ENCODE assay signal across 12 cellular contexts in the genomic region with DNA sequence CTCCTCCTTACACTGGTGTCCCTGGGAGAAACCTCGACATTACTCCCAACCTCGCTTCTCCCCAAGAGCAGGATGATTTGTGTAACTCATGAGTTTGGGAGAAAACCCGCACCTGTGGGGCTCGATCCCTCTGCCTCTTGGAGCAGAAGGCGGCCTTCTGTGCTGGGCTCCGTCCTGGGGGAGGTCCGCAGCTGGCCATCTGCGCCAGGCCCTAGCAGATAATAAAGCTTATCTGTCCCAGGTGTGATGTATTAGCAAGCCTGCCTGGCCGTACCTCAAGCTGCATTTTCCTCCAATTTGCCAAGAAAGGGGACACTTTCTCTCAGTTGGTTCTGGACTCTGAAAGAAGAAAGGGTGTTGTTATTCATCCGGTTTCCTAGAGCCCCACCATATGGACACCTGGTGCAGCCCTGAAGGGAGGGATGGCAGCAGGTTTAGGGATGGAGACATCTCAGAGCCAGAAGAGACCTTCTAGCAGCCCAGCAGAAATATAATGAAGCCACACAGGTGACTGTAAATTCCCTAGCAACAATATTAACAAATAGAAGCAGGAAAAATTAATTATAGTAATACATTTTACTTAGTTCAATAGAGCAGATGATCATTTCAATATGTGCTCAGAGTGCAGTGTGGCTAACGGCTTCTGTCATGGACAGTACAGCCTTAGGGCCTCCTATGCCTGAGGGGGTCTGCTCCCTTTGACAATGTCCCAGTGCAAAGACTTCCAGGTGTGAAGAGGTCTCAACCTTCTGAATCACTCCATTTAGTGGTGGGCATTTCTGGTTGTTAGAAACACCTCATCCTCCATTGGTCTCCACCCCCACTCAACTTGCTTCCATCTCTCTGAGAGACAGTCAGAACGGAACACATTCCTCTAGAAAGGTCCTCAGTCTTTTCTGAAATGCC.
DNase-seq lines count a peak whose midpoint lies in the region; ATAC-seq, FAIRE-seq and TF ChIP-seq lines count a peak whose summit lies in the region.
"Had no signal": no experiment of that assay in that cellular context is flagged by ENCODE, and none has a peak within 500 bp of the region (broad histone marks: within the 10 kb centered on the region; RNA-seq: fewer than 3 reads in every experiment).

No MANE protein-coding gene starts in this region.

- H3K36me3 Mint-ChIP-seq in CD8-positive, alpha-beta memory T cell, result no peaks in the 10 kb centered on the region
- peaks cover 0 to 9% of the 10 kb centered on the region in 2 donors for H3K36me3 Mint-ChIP-seq in naive B cell

- TF ChIP-seq EP300 in K562 (IDR thresholded peaks at IDR 0.05; ENCODE audit: low read length), result peak; percentile 77

- FAIRE-seq in K562 (lab: Jason Lieb, UNC), result peak; percentile 52

- POLR2A ChIA-PET in CD8-positive, alpha-beta memory T cell (lab: Charles Lee), result no interaction called here
- POLR2A ChIA-PET in K562 (lab: Yijun Ruan, JAX), result interaction anchor here (0.6 to 2.8 kb wide), 11 partner anchors 8 to 123 kb away, joined by 3 to 14 read pairs (median 3); no protein-coding TSS in a partner anchor

- no peak for TF ChIP-seq POLR2A in K562 (conservative IDR thresholded peaks at IDR 0.05)
- no peak for TF ChIP-seq POLR2A in prostate gland (IDR thresholded peaks at IDR 0.05)

- no peaks in the 10 kb centered on the region for H4K20me1 ChIP-seq in K562 (replicated peaks; ENCODE audit: control insufficient read depth, insufficient read depth, low read length)

- ATAC-seq in K562 (peak; percentile 71), naive B cell (ENCODE audit: low read depth in 2 of 2) (no peak), sciatic nerve (no peak)

- peak overlapping the region; percentile 65 to 86 for H3K9ac ChIP-seq in K562 (ENCODE audit: insufficient read depth in 1 of 2, low read depth in 2 of 2, low read length in 2 of 2)

- peaks cover 0 to 1% of the 10 kb centered on the region in 2 donors for H3K27me3 Mint-ChIP-seq in CD8-positive, alpha-beta memory T cell
- peaks cover 14 to 21% (median 18%) of the 10 kb centered on the region in 3 donors for H3K27me3 Mint-ChIP-seq in naive B cell

- DNase-seq in DMS 273 (lab: John Stamatoyannopoulos, UW; ENCODE audit: unreplicated experiment) (peak; percentile 24), DMS 273 treated with DMSO at 0.1 percent for 48 hours (lab: John Stamatoyannopoulos, UW) (no peak), K562 (ENCODE audit: extremely low read depth in 1 of 4, low spot score in 3 of 4) (peak; percentile 57 to 83 (median 68)), naive B cell (no peak), sciatic nerve (ENCODE audit: low spot score) (no peak), DMS79 treated with DMSO at 0.1 percent for 48 hours (lab: John Stamatoyannopoulos, UW) (no peak), prostate gland (ENCODE audit: low spot score) (no peak)
- DNase-seq in CD8-positive, alpha-beta memory T cell, result no peak
- DNase-seq: Caco-2, NCI-H2227 treated with DMSO at 0.1 percent for 48 hours had no signal

- H3K9me1 ChIP-seq in K562 (ENCODE audit: control insufficient read depth, insufficient read depth, low read length), result no peaks in the 10 kb centered on the region

- WGBS in K562 (ENCODE audit: insufficient coverage, low coverage, missing lambda C conversion rate), result 9% methylated on average over 12 of the region's 12 CpGs
- 92% methylated on average over 12 of the region's 12 CpGs for WGBS in prostate gland

- H3K4me2 ChIP-seq in K562 (ENCODE audit: insufficient read depth, low read length), result peak overlapping the region; percentile 79

- no peaks in the 10 kb centered on the region for H3K36me3 ChIP-seq in CD8-positive, alpha-beta memory T cell (ENCODE audit: insufficient read depth, low read length)
- H3K36me3 ChIP-seq in K562 (ENCODE audit: control insufficient read depth, insufficient read depth, low read length) (no peaks in the 10 kb centered on the region), prostate gland (no peaks in the 10 kb centered on the region)

- H3K4me1 Mint-ChIP-seq in CD8-positive, alpha-beta memory T cell, result peaks cover 10 to 18% (median 13%) of the 10 kb centered on the region in 3 donors
- H3K4me1 Mint-ChIP-seq in naive B cell, result peaks cover 14 to 20% (median 19%) of the 10 kb centered on the region in 3 donors

- H3K27me3 ChIP-seq in CD8-positive, alpha-beta memory T cell (ENCODE audit: insufficient read depth, low read length, poor library complexity, severe bottlenecking), result no peaks in the 10 kb centered on the region
- H3K27me3 ChIP-seq in K562 (ENCODE audit: control insufficient read depth in 2 of 2, insufficient read depth in 2 of 2, low read length in 2 of 2), result no peaks in the 10 kb centered on the region; a peak in 1 of 5 replicates
- H3K27me3 ChIP-seq in prostate gland (replicated peaks; ENCODE audit: insufficient read depth), result no peaks in the 10 kb centered on the region

- H3K4me3 Mint-ChIP-seq in CD8-positive, alpha-beta memory T cell, result peak overlapping the region in 3 of 7 donors; percentile 34 to 78 (median 48)
- H3K4me3 Mint-ChIP-seq in naive B cell, result peak overlapping the region in 5 of 8 donors; percentile 25 to 87 (median 47)

- TF ChIP-seq CTCF in K562 (IDR thresholded peaks at IDR 0.05 in 2 of 3, conservative IDR thresholded peaks at IDR 0.05 in 1 of 3; ENCODE audit: insufficient read depth in 2 of 3, low read depth in 1 of 3, low read length in 3 of 3) (peak in 1 of 3 experiments; percentile 32; a peak in 2 of 6 replicates), prostate gland (IDR thresholded peaks at IDR 0.05) (no peak)

- no peaks in the 10 kb centered on the region for H3K9me3 ChIP-seq in CD8-positive, alpha-beta memory T cell (ENCODE audit: low read length)
- H3K9me3 ChIP-seq in K562 (replicated peaks; ENCODE audit: control insufficient read depth, insufficient read depth, low read depth, low read length), result peaks cover 8% of the 10 kb centered on the region
- no peaks in the 10 kb centered on the region for H3K9me3 ChIP-seq in prostate gland
- H3K9me3 ChIP-seq: Caco-2 had no signal

- intact Hi-C loops in K562 (cut with micrococcal nuclease), result loop anchor here (2.0 to 5.0 kb wide), 3 partner anchors 87 to 469 kb away; no protein-coding TSS in a partner anchor
- intact Hi-C loops in sciatic nerve (cut with DNase I), result no loop called here
- intact Hi-C loops in prostate gland (cut with DNase I), result no loop called here

- peaks cover 13% of the 10 kb centered on the region for H3K4me1 ChIP-seq in CD8-positive, alpha-beta memory T cell (ENCODE audit: insufficient read depth, low read length)
- H3K4me1 ChIP-seq in K562 (replicated peaks in 1 of 2; ENCODE audit: control insufficient read depth in 2 of 2, insufficient read depth in 2 of 2, low read length in 2 of 2) (peaks cover 35 to 41% of the 10 kb centered on the region in 2 experiments), prostate gland (replicated peaks) (no peaks in the 10 kb centered on the region)
- H3K4me1 ChIP-seq: Caco-2 had no signal

- no peak overlapping the region for H3K4me3 ChIP-seq in CD8-positive, alpha-beta memory T cell (ENCODE audit: low read length)
- H3K4me3 ChIP-seq in K562 (no peak overlapping the region), prostate gland (no peak overlapping the region)
- H3K4me3 ChIP-seq: coronary artery had no signal

- H3K9me3 Mint-ChIP-seq in CD8-positive, alpha-beta memory T cell, result peaks cover 2 to 7% (median 4%) of the 10 kb centered on the region in 5 donors
- peaks cover 0 to 11% (median 0%) of the 10 kb centered on the region in 7 donors for H3K9me3 Mint-ChIP-seq in naive B cell

- peak; percentile 35 to 44 for TF ChIP-seq RAD21 in K562 (CRISPR knock-in tag; conservative IDR thresholded peaks at IDR 0.05 in 1 of 2, IDR thresholded peaks at IDR 0.05 in 1 of 2)

- CTCF ChIA-PET in CD8-positive, alpha-beta memory T cell (lab: Charles Lee), result no interaction called here
- CTCF ChIA-PET in K562 (lab: Yijun Ruan, JAX; ENCODE audit: low intra/inter-chr PET ratio), result no interaction called here

- H3K79me2 ChIP-seq in K562 (ENCODE audit: control insufficient read depth, insufficient read depth, low read length), result no peaks in the 10 kb centered on the region

- peak overlapping the region; percentile 68 for H3K27ac ChIP-seq in CD8-positive, alpha-beta memory T cell (ENCODE audit: low read depth, low read length)
- peak overlapping the region; percentile 98 for H3K27ac ChIP-seq in K562 (ENCODE audit: extremely low read depth, low read depth, low read length)
- no peak overlapping the region for H3K27ac ChIP-seq in prostate gland
- H3K27ac ChIP-seq: 22Rv1 had no signal

- in situ Hi-C loops in K562 (cut with MboI), result no loop called here

- H2AFZ ChIP-seq in K562 (ENCODE audit: low read depth, low read length), result peak overlapping the region; percentile 86

- TSS peak; percentile 97 for BruUV-seq in K562 (replicated peaks; lab: Mats Ljungman, UMichigan)

- peak overlapping the region in 7 of 8 donors; percentile 61 to 93 (median 67) for H3K27ac Mint-ChIP-seq in CD8-positive, alpha-beta memory T cell
- peak overlapping the region in 4 of 6 donors; percentile 37 to 75 (median 60) for H3K27ac Mint-ChIP-seq in naive B cell

TF ChIP-seq in K562, 482 proteins besides CTCF, POLR2A, EP300 and RAD21 (continues in another document):
- TF ChIP-seq MIER1 (IDR thresholded peaks at IDR 0.05; ENCODE audit: low read depth) (no peak), NFATC3 (IDR thresholded peaks at IDR 0.05) (no peak), RNF2 (IDR thresholded peaks at IDR 0.05) (no peak), CEBPB (tag; IDR thresholded peaks at IDR 0.05) (no peak), ELF2 (CRISPR knock-in tag; IDR thresholded peaks at IDR 0.05) (no peak), PRPF4 (IDR thresholded peaks at IDR 0.05; ENCODE audit: insufficient read depth, low read depth, low read length, poor library complexity, severe bottlenecking) (no peak), NRF1 (conservative IDR thresholded peaks at IDR 0.05 in 1 of 2, IDR thresholded peaks at IDR 0.05 in 1 of 2) (no peak), BRCA1 (IDR thresholded peaks at IDR 0.05) (no peak), BRCA1 (CRISPR knock-in tag; IDR thresholded peaks at IDR 0.05) (no peak), COPS2 (conservative IDR thresholded peaks at IDR 0.05) (no peak), ZNF224 (CRISPR knock-in tag; IDR thresholded peaks at IDR 0.05) (no peak)
- TF ChIP-seq, protein P1, sequence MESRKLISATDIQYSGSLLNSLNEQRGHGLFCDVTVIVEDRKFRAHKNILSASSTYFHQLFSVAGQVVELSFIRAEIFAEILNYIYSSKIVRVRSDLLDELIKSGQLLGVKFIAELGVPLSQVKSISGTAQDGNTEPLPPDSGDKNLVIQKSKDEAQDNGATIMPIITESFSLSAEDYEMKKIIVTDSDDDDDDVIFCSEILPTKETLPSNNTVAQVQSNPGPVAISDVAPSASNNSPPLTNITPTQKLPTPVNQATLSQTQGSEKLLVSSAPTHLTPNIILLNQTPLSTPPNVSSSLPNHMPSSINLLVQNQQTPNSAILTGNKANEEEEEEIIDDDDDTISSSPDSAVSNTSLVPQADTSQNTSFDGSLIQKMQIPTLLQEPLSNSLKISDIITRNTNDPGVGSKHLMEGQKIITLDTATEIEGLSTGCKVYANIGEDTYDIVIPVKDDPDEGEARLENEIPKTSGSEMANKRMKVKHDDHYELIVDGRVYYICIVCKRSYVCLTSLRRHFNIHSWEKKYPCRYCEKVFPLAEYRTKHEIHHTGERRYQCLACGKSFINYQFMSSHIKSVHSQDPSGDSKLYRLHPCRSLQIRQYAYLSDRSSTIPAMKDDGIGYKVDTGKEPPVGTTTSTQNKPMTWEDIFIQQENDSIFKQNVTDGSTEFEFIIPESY (CRISPR knock-in tag; IDR thresholded peaks at IDR 0.05), result no peak

Comparison
In these comparisons a context has a peak if more than half of its experiments do, and no peak if none do; other contexts are left out.
1. DNase-seq: peak in DMS 273 (single experiment) and K562 (4 of 4); none in DMS 273 treated with DMSO at 0.1 percent for 48 hours (single experiment), CD8-positive, alpha-beta memory T cell (0 of 5), naive B cell (single experiment), sciatic nerve (single experiment), DMS79 treated with DMSO at 0.1 percent for 48 hours (single experiment) and prostate gland (single experiment).
2. H3K27ac ChIP-seq: peak in CD8-positive, alpha-beta memory T cell (single experiment) and K562 (single experiment); none in prostate gland (0 of 2).